Comparison of ENCODE assay signal across 9 cellular contexts in genomic region chrX:149630681-149631292, GRCh38. TPM values are rescaled to one million over a fixed set of nuclear protein-coding genes. Genes with fewer than 3 reads are reported as not detected.
A peak's percentile ranks its signal among the peaks of the same experiment; 100 is the strongest.
DNase-seq lines count a peak whose midpoint lies in the region; ATAC-seq and TF ChIP-seq lines count a peak whose summit lies in the region.
"Had no signal": no experiment of that assay in that cellular context is flagged by ENCODE, and none has a peak within 500 bp of the region (broad histone marks: within the 10 kb centered on the region; RNA-seq: fewer than 3 reads in every experiment).

No MANE protein-coding gene starts in this region.

- H3K27me3 ChIP-seq in CD4-positive, alpha-beta T cell (ENCODE audit: control insufficient read depth, insufficient read depth, low read length) = no peaks in the 10 kb centered on the region

- H3K4me3 Mint-ChIP-seq in CD4-positive, alpha-beta T cell = peak overlapping the region; percentile 95
- peak overlapping the region; percentile 83 for H3K4me3 Mint-ChIP-seq in activated CD4-positive, alpha-beta memory T cell treated with anti-CD3 and anti-CD28 coated beads, Interleukin-2, amount 10 ng/mL, durations not matched to agents 7 days and 5 days
- peak overlapping the region; percentile 91 for H3K4me3 Mint-ChIP-seq in osteocyte (ENCODE audit: unreplicated experiment)

- H3K9me3 Mint-ChIP-seq in CD4-positive, alpha-beta T cell = no peaks in the 10 kb centered on the region
- H3K9me3 Mint-ChIP-seq in activated CD4-positive, alpha-beta memory T cell treated with anti-CD3 and anti-CD28 coated beads, Interleukin-2, amount 10 ng/mL, durations not matched to agents 7 days and 5 days = no peaks in the 10 kb centered on the region
- no peaks in the 10 kb centered on the region for H3K9me3 Mint-ChIP-seq in osteocyte (ENCODE audit: unreplicated experiment)

- H3K36me3 Mint-ChIP-seq in CD4-positive, alpha-beta T cell (ENCODE audit: low read depth) = peaks cover 5% of the 10 kb centered on the region
- H3K36me3 Mint-ChIP-seq in activated CD4-positive, alpha-beta memory T cell treated with anti-CD3 and anti-CD28 coated beads, Interleukin-2, amount 10 ng/mL, durations not matched to agents 7 days and 5 days (ENCODE audit: low read depth) = peaks cover 4% of the 10 kb centered on the region
- H3K36me3 Mint-ChIP-seq in osteocyte (ENCODE audit: unreplicated experiment) = no peaks in the 10 kb centered on the region

- intact Hi-C loops in CD4-positive, alpha-beta T cell (cut with DNase I, micrococcal nuclease) = no loop called here

- POLR2A ChIA-PET in CD4-positive, alpha-beta T cell (lab: Charles Lee) = no interaction called here
- POLR2A ChIA-PET in activated CD4-positive, alpha-beta memory T cell treated with anti-CD3 and anti-CD28 coated beads, Interleukin-2, amount 10 ng/mL, durations not matched to agents 7 days and 5 days (lab: Charles Lee) = no interaction called here

- no peak for TF ChIP-seq CTCF in CD4-positive, alpha-beta T cell (IDR thresholded peaks at IDR 0.05)
- peak; percentile 25 for TF ChIP-seq CTCF in osteocyte (IDR thresholded peaks at IDR 0.05)

- no peak overlapping the region for H3K27ac ChIP-seq in CD4-positive, alpha-beta T cell (ENCODE audit: low read depth, low read length)

- H3K4me1 Mint-ChIP-seq in CD4-positive, alpha-beta T cell (ENCODE audit: low read depth) = peaks cover 47% of the 10 kb centered on the region
- peaks cover 36% of the 10 kb centered on the region for H3K4me1 Mint-ChIP-seq in activated CD4-positive, alpha-beta memory T cell treated with anti-CD3 and anti-CD28 coated beads, Interleukin-2, amount 10 ng/mL, durations not matched to agents 7 days and 5 days
- H3K4me1 Mint-ChIP-seq in osteocyte (ENCODE audit: unreplicated experiment) = peaks cover 17% of the 10 kb centered on the region

- no peaks in the 10 kb centered on the region for H3K27me3 Mint-ChIP-seq in CD4-positive, alpha-beta T cell
- peaks cover 7% of the 10 kb centered on the region for H3K27me3 Mint-ChIP-seq in activated CD4-positive, alpha-beta memory T cell treated with anti-CD3 and anti-CD28 coated beads, Interleukin-2, amount 10 ng/mL, durations not matched to agents 7 days and 5 days
- H3K27me3 Mint-ChIP-seq in osteocyte (ENCODE audit: unreplicated experiment) = peaks cover 12% of the 10 kb centered on the region

- CTCF ChIA-PET in CD4-positive, alpha-beta T cell (lab: Charles Lee) = no interaction called here
- CTCF ChIA-PET in activated CD4-positive, alpha-beta memory T cell treated with anti-CD3 and anti-CD28 coated beads, Interleukin-2, amount 10 ng/mL, durations not matched to agents 7 days and 5 days (lab: Charles Lee) = no interaction called here

- ATAC-seq in CD4-positive, alpha-beta T cell (ENCODE audit: poor library complexity) = no peak
- ATAC-seq in HG03025 (IDR thresholded peaks at IDR 0.05; ENCODE audit: low FRiP score, unreplicated experiment) (peak; percentile 7), HG03159 (IDR thresholded peaks at IDR 0.05; ENCODE audit: unreplicated experiment) (no peak), HG03520 (IDR thresholded peaks at IDR 0.05; ENCODE audit: unreplicated experiment) (no peak)

- peak overlapping the region; percentile 86 for H3K27ac Mint-ChIP-seq in CD4-positive, alpha-beta T cell
- peak overlapping the region; percentile 27 for H3K27ac Mint-ChIP-seq in activated CD4-positive, alpha-beta memory T cell treated with anti-CD3 and anti-CD28 coated beads, Interleukin-2, amount 10 ng/mL, durations not matched to agents 7 days and 5 days
- H3K27ac Mint-ChIP-seq in osteocyte (ENCODE audit: unreplicated experiment) = peak overlapping the region; percentile 88

- H3K9me3 ChIP-seq in CD4-positive, alpha-beta T cell (ENCODE audit: control insufficient read depth, low read length) = no peaks in the 10 kb centered on the region

- DNase-seq in CD4-positive, alpha-beta T cell = no peak
- no peak for DNase-seq in activated CD4-positive, alpha-beta memory T cell treated with anti-CD3 and anti-CD28 coated beads, Interleukin-2, amount 10 ng/mL, durations not matched to agents 7 days and 5 days
- DNase-seq in glomerular visceral epithelial cell (ENCODE audit: extremely low spot score) (peak; percentile 38), osteocyte (ENCODE audit: extremely low spot score, unreplicated experiment) (no peak), iPS-NIHi7 (ENCODE audit: extremely low spot score) (no peak)

RNA-seq across cellular contexts. Expression of gene TMEM185A, which starts 0.8 kb away (rescaled TPM):
- 1 to 10 TPM; 6.3 to 7.2 TPM for total RNA-seq in CD4-positive, alpha-beta T cell
- 10 to 100 TPM; 19.0 to 20.4 TPM for total RNA-seq in activated CD4-positive, alpha-beta memory T cell treated with anti-CD3 and anti-CD28 coated beads, Interleukin-2, amount 10 ng/mL, durations not matched to agents 7 days and 5 days
- 26.5 and 36.4 TPM in 2 replicates for total RNA-seq in osteocyte

RNA-seq across cellular contexts. Expression of gene HSFX2, which starts 35.7 kb away (rescaled TPM):
- total RNA-seq in CD4-positive, alpha-beta T cell = not detected
- not detected for total RNA-seq in activated CD4-positive, alpha-beta memory T cell treated with anti-CD3 and anti-CD28 coated beads, Interleukin-2, amount 10 ng/mL, durations not matched to agents 7 days and 5 days
- 0.64 TPM in 1 of 2 replicates, not detected in the other for total RNA-seq in osteocyte
- total RNA-seq: temporal lobe had no signal

RNA-seq across cellular contexts. Expression of gene MAGEA9B, which starts 43.5 kb away (rescaled TPM):
- total RNA-seq in CD4-positive, alpha-beta T cell = not detected
- not detected for total RNA-seq in activated CD4-positive, alpha-beta memory T cell treated with anti-CD3 and anti-CD28 coated beads, Interleukin-2, amount 10 ng/mL, durations not matched to agents 7 days and 5 days
- total RNA-seq in osteocyte = not detected in 2 replicates

Comparison
In these comparisons a context has a peak if more than half of its experiments do, and no peak if none do; other contexts are left out.
1. H3K27ac Mint-ChIP-seq: peak in every context shown above with its lines; median percentile 88 in osteocyte; 86 in CD4-positive, alpha-beta T cell; 27 in activated CD4-positive, alpha-beta memory T cell treated with anti-CD3 and anti-CD28 coated beads, Interleukin-2, amount 10 ng/mL, durations not matched to agents 7 days and 5 days.